Comparison of ENCODE assay signal across 15 cellular contexts in the genomic region with DNA sequence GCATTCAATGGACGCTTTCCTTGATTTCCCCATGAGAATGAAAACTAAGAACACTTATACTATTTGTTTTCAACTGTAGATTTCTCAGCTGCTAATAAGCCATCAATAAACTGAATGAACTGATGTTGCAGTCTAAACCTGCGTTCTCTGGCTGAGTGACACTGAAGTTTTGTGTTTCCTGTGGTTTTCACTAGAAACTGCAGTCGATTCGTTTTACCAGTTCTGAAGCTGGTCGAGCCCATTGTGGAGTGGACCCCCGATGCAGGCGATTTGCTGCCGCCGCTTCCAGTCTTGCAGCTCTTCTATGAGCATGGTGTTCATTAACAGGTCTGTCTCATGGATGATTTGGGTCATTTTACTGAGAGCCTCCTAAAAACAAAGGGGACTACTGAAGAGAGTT. TPM values are rescaled to one million over a fixed set of nuclear protein-coding genes. Genes with fewer than 3 reads are reported as not detected.
A peak's percentile ranks its signal among the peaks of the same experiment; 100 is the strongest.
DNase-seq lines count a peak whose midpoint lies in the region; ATAC-seq lines count a peak whose summit lies in the region.
"Had no signal": no experiment of that assay in that cellular context is flagged by ENCODE, and none has a peak within 500 bp of the region (broad histone marks: within the 10 kb centered on the region; RNA-seq: fewer than 3 reads in every experiment).

No MANE protein-coding gene starts in this region.

- H3K36me3 Mint-ChIP-seq in activated CD8-positive, alpha-beta memory T cell treated with anti-CD3 and anti-CD28 coated beads, Interleukin-2, amount 10 ng/mL, durations not matched to agents 7 days and 5 days: peaks cover 75% of the 10 kb centered on the region
- H3K36me3 Mint-ChIP-seq in stimulated activated naive CD8-positive, alpha-beta T cell treated with anti-CD3 and anti-CD28 coated beads, Interleukin-15, Interleukin-2, amounts not matched to agents 100 ng/mL and 50 ng/mL, for 24 hours (ENCODE audit: low read depth): peaks cover 74% of the 10 kb centered on the region

- peak overlapping the region; percentile 98 for H3K27ac Mint-ChIP-seq in activated CD8-positive, alpha-beta memory T cell treated with anti-CD3 and anti-CD28 coated beads, Interleukin-2, amount 10 ng/mL, durations not matched to agents 7 days and 5 days
- H3K27ac Mint-ChIP-seq in stimulated activated naive CD8-positive, alpha-beta T cell treated with anti-CD3 and anti-CD28 coated beads, Interleukin-15, Interleukin-2, amounts not matched to agents 100 ng/mL and 50 ng/mL, for 24 hours: peak overlapping the region; percentile 92

- ATAC-seq in activated CD8-positive, alpha-beta memory T cell treated with anti-CD3 and anti-CD28 coated beads, Interleukin-2, amount 10 ng/mL, durations not matched to agents 7 days and 5 days: peak; percentile 81
- ATAC-seq in GM19395 (IDR thresholded peaks at IDR 0.05; ENCODE audit: unreplicated experiment) (no peak), GM21381 (IDR thresholded peaks at IDR 0.05; ENCODE audit: unreplicated experiment) (no peak)
- ATAC-seq: A549 had no signal

- no peaks in the 10 kb centered on the region for H3K9me3 Mint-ChIP-seq in activated CD8-positive, alpha-beta memory T cell treated with anti-CD3 and anti-CD28 coated beads, Interleukin-2, amount 10 ng/mL, durations not matched to agents 7 days and 5 days (ENCODE audit: low read depth)
- H3K9me3 Mint-ChIP-seq in stimulated activated naive CD8-positive, alpha-beta T cell treated with anti-CD3 and anti-CD28 coated beads, Interleukin-15, Interleukin-2, amounts not matched to agents 100 ng/mL and 50 ng/mL, for 24 hours: no peaks in the 10 kb centered on the region

- H3K4me3 Mint-ChIP-seq in activated CD8-positive, alpha-beta memory T cell treated with anti-CD3 and anti-CD28 coated beads, Interleukin-2, amount 10 ng/mL, durations not matched to agents 7 days and 5 days: peak overlapping the region; percentile 95
- H3K4me3 Mint-ChIP-seq in stimulated activated naive CD8-positive, alpha-beta T cell treated with anti-CD3 and anti-CD28 coated beads, Interleukin-15, Interleukin-2, amounts not matched to agents 100 ng/mL and 50 ng/mL, for 24 hours: peak overlapping the region; percentile 91

- peaks cover 75% of the 10 kb centered on the region for H3K4me1 Mint-ChIP-seq in activated CD8-positive, alpha-beta memory T cell treated with anti-CD3 and anti-CD28 coated beads, Interleukin-2, amount 10 ng/mL, durations not matched to agents 7 days and 5 days
- peaks cover 94% of the 10 kb centered on the region for H3K4me1 Mint-ChIP-seq in stimulated activated naive CD8-positive, alpha-beta T cell treated with anti-CD3 and anti-CD28 coated beads, Interleukin-15, Interleukin-2, amounts not matched to agents 100 ng/mL and 50 ng/mL, for 24 hours (ENCODE audit: low read depth)

- DNase-seq in activated CD4-positive, alpha-beta T cell treated with anti-CD3 and anti-CD28 coated beads for 4 hours: peak; percentile 20 to 32
- no peak for DNase-seq in activated CD4-positive, alpha-beta T cell treated with anti-CD3 and anti-CD28 coated beads for 1 hour
- peak; percentile 91 for DNase-seq in activated CD8-positive, alpha-beta memory T cell treated with anti-CD3 and anti-CD28 coated beads, Interleukin-2, amount 10 ng/mL, durations not matched to agents 7 days and 5 days
- peak; percentile 23 for DNase-seq in central memory CD4-positive, alpha-beta T cell
- no peak for DNase-seq in occipital lobe (lab: John Stamatoyannopoulos, UW)
- DNase-seq: IMR-90, NCI-H1930, NCI-H774, SHP77 treated with DMSO at 0.1 percent for 48 hours, trophoblast cell, WERI-Rb-1 had no signal

- H3K27me3 Mint-ChIP-seq in activated CD8-positive, alpha-beta memory T cell treated with anti-CD3 and anti-CD28 coated beads, Interleukin-2, amount 10 ng/mL, durations not matched to agents 7 days and 5 days: no peaks in the 10 kb centered on the region
- H3K27me3 Mint-ChIP-seq in stimulated activated naive CD8-positive, alpha-beta T cell treated with anti-CD3 and anti-CD28 coated beads, Interleukin-15, Interleukin-2, amounts not matched to agents 100 ng/mL and 50 ng/mL, for 24 hours: no peaks in the 10 kb centered on the region

- CTCF ChIA-PET in activated CD8-positive, alpha-beta memory T cell treated with anti-CD3 and anti-CD28 coated beads, Interleukin-2, amount 10 ng/mL, durations not matched to agents 7 days and 5 days (lab: Charles Lee): interaction anchor here (0.8 to 7.6 kb wide), 7 partner anchors 11 to 91 kb away, joined by 3 to 52 read pairs (median 11); partner anchors contain the start of gene STAT4

RNA-seq across cellular contexts. Expression of gene STAT1, which starts 50.6 kb away (rescaled TPM):
- 100 to 1,000 TPM; 385 to 515 TPM for total RNA-seq in activated CD8-positive, alpha-beta memory T cell treated with anti-CD3 and anti-CD28 coated beads, Interleukin-2, amount 10 ng/mL, durations not matched to agents 7 days and 5 days
- total RNA-seq in occipital lobe: 29.8 TPM

Comparison
In these comparisons a context has a peak if more than half of its experiments do, and no peak if none do; other contexts are left out.
1. DNase-seq: peak in activated CD4-positive, alpha-beta T cell treated with anti-CD3 and anti-CD28 coated beads for 4 hours (2 of 2), activated CD8-positive, alpha-beta memory T cell treated with anti-CD3 and anti-CD28 coated beads, Interleukin-2, amount 10 ng/mL, durations not matched to agents 7 days and 5 days (single experiment) and central memory CD4-positive, alpha-beta T cell (single experiment); none in activated CD4-positive, alpha-beta T cell treated with anti-CD3 and anti-CD28 coated beads for 1 hour (single experiment) and occipital lobe (single experiment).
2. RNA of gene STAT1, which starts 50.6 kb away (total RNA-seq): 385 to 515 TPM in activated CD8-positive, alpha-beta memory T cell treated with anti-CD3 and anti-CD28 coated beads, Interleukin-2, amount 10 ng/mL, durations not matched to agents 7 days and 5 days; 29.8 TPM in occipital lobe (single experiment); every median in the first group is over 10 times any median in the second.